In the genomic region with DNA sequence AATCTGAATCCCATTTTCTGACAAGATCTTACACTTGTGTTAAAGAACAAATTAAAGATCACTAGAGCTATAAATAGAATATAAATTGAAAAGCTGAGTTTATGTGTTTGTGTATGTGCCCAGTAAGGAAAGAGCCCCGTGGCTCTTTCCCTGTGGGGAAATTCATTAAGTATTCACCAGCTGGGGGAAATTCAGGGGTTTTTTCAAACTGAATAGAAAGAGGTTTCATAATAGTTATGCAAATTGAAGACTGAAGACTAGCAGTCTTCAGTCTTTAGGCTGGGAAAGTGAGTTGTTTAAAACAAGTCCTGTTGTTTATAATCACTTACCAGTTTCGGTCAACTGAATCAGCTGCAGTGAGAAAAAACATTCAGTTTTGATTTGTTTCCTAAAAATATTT, we compare ENCODE assay signal across 13 cellular contexts. TPM values are rescaled to one million over a fixed set of nuclear protein-coding genes. Genes with fewer than 3 reads are reported as not detected.
DNase-seq lines count a peak whose midpoint lies in the region; ATAC-seq and TF ChIP-seq lines count a peak whose summit lies in the region.
"Had no signal": no experiment of that assay in that cellular context is flagged by ENCODE, and none has a peak within 500 bp of the region (broad histone marks: within the 10 kb centered on the region; RNA-seq: fewer than 3 reads in every experiment).

No MANE protein-coding gene starts in this region.

- TF ChIP-seq CTCF in BE2C (IDR thresholded peaks at IDR 0.05; ENCODE audit: low read depth, low read length) = no peak

- ATAC-seq in GM21786 (IDR thresholded peaks at IDR 0.05; ENCODE audit: unreplicated experiment) (peak; percentile 88), HG03442 (IDR thresholded peaks at IDR 0.05; ENCODE audit: unreplicated experiment) (peak; percentile 84)
- ATAC-seq: A549 had no signal

- no peaks in the 10 kb centered on the region for H3K36me3 ChIP-seq in BE2C

- H3K4me3 ChIP-seq in BE2C (ENCODE audit: low read depth, low read length) = no peak overlapping the region
- H3K4me3 ChIP-seq: A549 had no signal

- peak; percentile 30 for DNase-seq in SIG-M5 treated with dmso at 0.1 percent for 504 hours (lab: John Stamatoyannopoulos, UW; ENCODE audit: unreplicated experiment)
- no peak for DNase-seq in SIG-M5 (lab: John Stamatoyannopoulos, UW)
- DNase-seq in renal cortical epithelial cell (ENCODE audit: low read depth) = peak; percentile 3
- no peak for DNase-seq in KG1 (lab: John Stamatoyannopoulos, UW)
- DNase-seq in BE2C = no peak
- DNase-seq in hypothalamus (lab: John Stamatoyannopoulos, UW) = no peak
- DNase-seq: activated naive CD8-positive, alpha-beta T cell treated with anti-CD3 and anti-CD28 coated beads, Interleukin-2, amount 10 ng/mL, durations not matched to agents 7 days and 5 days; NCI-H2029 treated with DMSO at 0.1 percent for 48 hours had no signal

- H3K9me3 ChIP-seq in BE2C = no peaks in the 10 kb centered on the region
- H3K9me3 ChIP-seq: A549 had no signal

- H3K27me3 ChIP-seq in BE2C = no peaks in the 10 kb centered on the region

- no peaks in the 10 kb centered on the region for H3K4me1 ChIP-seq in BE2C

RNA-seq across cellular contexts. Expression of a gene that starts 11.3 kb away (rescaled TPM):
- total RNA-seq in renal cortical epithelial cell = not detected in 2 replicates
- polyA plus RNA-seq in BE2C (2012; ENCODE audit: insufficient read depth, insufficient read length, low read depth) = not detected
- total RNA-seq: mesothelial cell of epicardium had no signal
- polyA plus RNA-seq: A549 had no signal

RNA-seq across cellular contexts. Expression of a gene that starts 29.2 kb away (rescaled TPM):
- total RNA-seq in renal cortical epithelial cell = not detected in 2 replicates
- not detected for polyA plus RNA-seq in BE2C (2012; ENCODE audit: insufficient read depth, insufficient read length, low read depth)
- total RNA-seq: mesothelial cell of epicardium had no signal
- polyA plus RNA-seq: A549 had no signal

RNA-seq across cellular contexts. Expression of a gene that starts 40.0 kb away (rescaled TPM):
- not detected in 2 replicates for total RNA-seq in renal cortical epithelial cell
- not detected for polyA plus RNA-seq in BE2C (2012; ENCODE audit: insufficient read depth, insufficient read length, low read depth)
- total RNA-seq: activated naive CD8-positive, alpha-beta T cell treated with anti-CD3 and anti-CD28 coated beads, Interleukin-2, amount 10 ng/mL, durations not matched to agents 7 days and 5 days; mesothelial cell of epicardium had no signal
- polyA plus RNA-seq: A549, esophagus had no signal

Comparison
In these comparisons a context has a peak if more than half of its experiments do, and no peak if none do; other contexts are left out.
1. DNase-seq: peak in SIG-M5 treated with dmso at 0.1 percent for 504 hours (single experiment) and renal cortical epithelial cell (single experiment); none in SIG-M5 (single experiment), KG1 (single experiment), BE2C (single experiment) and hypothalamus (0 of 51).